ENCODE assay signal across 9 cellular contexts in the genomic region with DNA sequence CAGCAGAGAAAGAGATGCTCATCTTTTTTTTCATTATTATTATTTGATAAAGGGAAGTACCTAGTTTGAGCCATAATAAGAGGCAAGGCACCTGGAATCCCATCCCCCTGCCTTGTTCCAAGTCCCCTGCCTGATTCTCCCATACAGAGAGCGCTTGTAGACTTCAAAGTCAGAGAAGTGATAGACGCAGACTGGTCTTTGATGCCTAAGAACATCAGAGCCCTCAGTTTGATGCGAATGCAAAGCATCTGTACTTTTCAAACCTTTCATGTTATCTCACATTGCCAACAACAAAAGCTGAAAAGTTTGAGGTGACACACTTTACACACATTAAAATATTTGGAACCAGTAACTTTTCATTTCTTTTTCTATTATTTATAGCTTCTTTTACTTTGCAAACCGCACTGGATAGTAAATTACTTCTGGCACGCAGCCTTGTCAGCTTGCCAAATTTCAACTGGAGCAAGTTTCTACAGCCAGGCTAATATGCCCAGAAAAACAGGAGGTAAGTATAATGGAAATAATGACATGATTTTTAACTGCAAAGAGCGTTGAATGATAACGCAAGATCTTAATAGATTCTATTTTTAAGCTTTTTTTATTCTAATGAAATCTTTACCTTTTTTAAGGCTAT. TPM values are rescaled to one million over a fixed set of nuclear protein-coding genes. Genes with fewer than 3 reads are reported as not detected.
DNase-seq lines count a peak whose midpoint lies in the region; ATAC-seq, FAIRE-seq and TF ChIP-seq lines count a peak whose summit lies in the region.
"Had no signal": no experiment of that assay in that cellular context is flagged by ENCODE, and none has a peak within 500 bp of the region (broad histone marks: within the 10 kb centered on the region; RNA-seq: fewer than 3 reads in every experiment).

No MANE protein-coding gene starts in this region.

- no peaks in the 10 kb centered on the region for H3K9me2 ChIP-seq in GM23248 (ENCODE audit: insufficient read depth)
- no peaks in the 10 kb centered on the region for H3K9me2 ChIP-seq in GM23338 (ENCODE audit: insufficient read depth)

- H3K27me3 ChIP-seq in A673 (replicated peaks; ENCODE audit: insufficient read depth, low read depth, low read length, poor library complexity) (no peaks in the 10 kb centered on the region), GM23248 (replicated peaks; ENCODE audit: insufficient read depth) (no peaks in the 10 kb centered on the region), GM23338 (ENCODE audit: insufficient read depth) (no peaks in the 10 kb centered on the region)

- POLR2A ChIA-PET in A673 (lab: Charles Lee; ENCODE audit: low non-redundant PET), result no interaction called here
- POLR2A ChIA-PET in activated CD4-positive, alpha-beta T cell treated with anti-CD3 and anti-CD28 coated beads, Interleukin-2, amount 10 ng/mL, durations not matched to agents 7 days and 5 days (lab: Charles Lee), result no interaction called here

- intact Hi-C loops in A673 (cut with micrococcal nuclease; ENCODE audit: unreplicated experiment), result no loop called here

- H3K79me2 ChIP-seq in GM23248 (ENCODE audit: insufficient read depth) (no peaks in the 10 kb centered on the region), GM23338 (replicated peaks; ENCODE audit: insufficient read depth) (no peaks in the 10 kb centered on the region)

- H3K4me3 Mint-ChIP-seq in activated naive CD8-positive, alpha-beta T cell treated with anti-CD3 and anti-CD28 coated beads for 36 hours, result peak overlapping the region; percentile 11
- no peak overlapping the region for H3K4me3 Mint-ChIP-seq in activated CD4-positive, alpha-beta T cell treated with anti-CD3 and anti-CD28 coated beads, Interleukin-2, amount 10 ng/mL, durations not matched to agents 7 days and 5 days
- no peak overlapping the region for H3K4me3 Mint-ChIP-seq in GM23338
- H3K4me3 Mint-ChIP-seq: activated T-cell treated with anti-CD3 and anti-CD28 coated beads, Interleukin-2, amount 50 U/mL, for 24 hours had no signal

- H3F3A ChIP-seq in GM23248 (ENCODE audit: insufficient read depth) (no peaks in the 10 kb centered on the region; the same call in none of the 2 replicates), GM23338 (replicated peaks; ENCODE audit: low read depth) (peaks cover 5% of the 10 kb centered on the region; the same call in 1 of the 2 replicates)

- 3 to 6% methylated on average over 7 of the region's 7 CpGs for WGBS in GM23248 (ENCODE audit: low coverage in 1 of 2, low lambda C conversion rate in 2 of 2, missing lambda C conversion rate in 2 of 2), 2 experiments

- peak overlapping the region; percentile 63 for H3K27ac Mint-ChIP-seq in activated naive CD8-positive, alpha-beta T cell treated with anti-CD3 and anti-CD28 coated beads for 36 hours
- H3K27ac Mint-ChIP-seq in activated CD4-positive, alpha-beta T cell treated with anti-CD3 and anti-CD28 coated beads, Interleukin-2, amount 10 ng/mL, durations not matched to agents 7 days and 5 days, result no peak overlapping the region
- H3K27ac Mint-ChIP-seq in GM23338, result no peak overlapping the region
- H3K27ac Mint-ChIP-seq: activated T-cell treated with anti-CD3 and anti-CD28 coated beads, Interleukin-2, amount 50 U/mL, for 24 hours had no signal

- in situ Hi-C loops in GM23248 (cut with MboI), result no loop called here

- H3K4me2 ChIP-seq in GM23248 (ENCODE audit: unreplicated experiment) (no peak overlapping the region), GM23338 (no peak overlapping the region)

- BruUV-seq in A673 (replicated peaks; lab: Mats Ljungman, UMichigan), result no TSS peak

- FAIRE-seq in GM12892 (lab: Jason Lieb, UNC), result no peak

- H3K9ac ChIP-seq in GM23248, result no peak overlapping the region

- peak; percentile 5 for DNase-seq in A673 (ENCODE audit: low spot score)
- peak; percentile 51 for DNase-seq in GM23248
- peak; percentile 13 for DNase-seq in activated naive CD8-positive, alpha-beta T cell treated with anti-CD3 and anti-CD28 coated beads for 36 hours
- peak; percentile 71 for DNase-seq in iris pigment epithelial cell (ENCODE audit: low read depth)
- DNase-seq in activated CD4-positive, alpha-beta T cell treated with anti-CD3 and anti-CD28 coated beads, Interleukin-2, amount 10 ng/mL, durations not matched to agents 7 days and 5 days, result no peak
- no peak for DNase-seq in GM23338 (ENCODE audit: low spot score)
- DNase-seq in GM12892 (ENCODE audit: insufficient read length), result no peak
- DNase-seq: activated T-cell treated with anti-CD3 and anti-CD28 coated beads, Interleukin-2, amount 50 U/mL, for 24 hours had no signal

- H3K4me1 Mint-ChIP-seq in activated naive CD8-positive, alpha-beta T cell treated with anti-CD3 and anti-CD28 coated beads for 36 hours, result peaks cover 27% of the 10 kb centered on the region
- H3K4me1 Mint-ChIP-seq in activated CD4-positive, alpha-beta T cell treated with anti-CD3 and anti-CD28 coated beads, Interleukin-2, amount 10 ng/mL, durations not matched to agents 7 days and 5 days, result peaks cover 13% of the 10 kb centered on the region
- no peaks in the 10 kb centered on the region; the same call in 1 of the 3 replicates for H3K4me1 Mint-ChIP-seq in GM23338

- TF ChIP-seq CTCF in A673 (conservative IDR thresholded peaks at IDR 0.05; ENCODE audit: low read depth, low read length) (no peak), GM23338 (conservative IDR thresholded peaks at IDR 0.05; ENCODE audit: low read depth in 2 of 2) (no peak)

- no peaks in the 10 kb centered on the region for H3K9me3 Mint-ChIP-seq in activated naive CD8-positive, alpha-beta T cell treated with anti-CD3 and anti-CD28 coated beads for 36 hours
- H3K9me3 Mint-ChIP-seq in activated CD4-positive, alpha-beta T cell treated with anti-CD3 and anti-CD28 coated beads, Interleukin-2, amount 10 ng/mL, durations not matched to agents 7 days and 5 days, result no peaks in the 10 kb centered on the region
- H3K9me3 Mint-ChIP-seq in GM23338, result no peaks in the 10 kb centered on the region
- H3K9me3 Mint-ChIP-seq: activated T-cell treated with anti-CD3 and anti-CD28 coated beads, Interleukin-2, amount 50 U/mL, for 24 hours had no signal

- H3K4me1 ChIP-seq in A673 (ENCODE audit: insufficient read depth, low read length, poor library complexity, severe bottlenecking), result peaks cover 7% of the 10 kb centered on the region
- H3K4me1 ChIP-seq in GM23248 (ENCODE audit: insufficient read depth), result peaks cover 4% of the 10 kb centered on the region
- 0 out of 2 replicates have a peak, but pooled peaks cover 1% of the 10 kb centered on the region for H3K4me1 ChIP-seq in GM23338 (ENCODE audit: insufficient read depth)

- H3K9me3 ChIP-seq in A673 (ENCODE audit: low read depth, low read length, poor library complexity, severe bottlenecking), result no peaks in the 10 kb centered on the region
- H3K9me3 ChIP-seq in GM23248 (ENCODE audit: low read depth), result no peaks in the 10 kb centered on the region

- H2AFZ ChIP-seq in GM23248 (peak overlapping the region; percentile 9; the same call in 1 of the 2 replicates), GM23338 (no peak overlapping the region)

- H4K20me1 ChIP-seq in GM23248 (ENCODE audit: insufficient read depth), result no peaks in the 10 kb centered on the region
- no peaks in the 10 kb centered on the region for H4K20me1 ChIP-seq in GM23338 (replicated peaks; ENCODE audit: insufficient read depth)

- H3K4me3 ChIP-seq in A673 (ENCODE audit: low read depth, low read length, poor library complexity, severe bottlenecking) (no peak overlapping the region), GM23248 (no peak overlapping the region), GM23338 (no peak overlapping the region)

- H3K36me3 ChIP-seq in A673 (ENCODE audit: insufficient read depth, low read length, poor library complexity, severe bottlenecking), result no peaks in the 10 kb centered on the region
- no peaks in the 10 kb centered on the region for H3K36me3 ChIP-seq in GM23248 (ENCODE audit: low read depth)
- H3K36me3 ChIP-seq in GM23338 (ENCODE audit: insufficient read depth), result no peaks in the 10 kb centered on the region

- ATAC-seq in GM23338 (no peak), GM19452 (IDR thresholded peaks at IDR 0.05; ENCODE audit: unreplicated experiment) (no peak)

- no peak overlapping the region for H3K27ac ChIP-seq in A673 (ENCODE audit: low read depth, low read length, poor library complexity, severe bottlenecking)
- no peak overlapping the region for H3K27ac ChIP-seq in GM23248
- H3K27ac ChIP-seq in GM23338 (ENCODE audit: low read depth), result no peak overlapping the region

- TF ChIP-seq POLR2A in GM12892 (IDR thresholded peaks at IDR 0.05; ENCODE audit: low read depth, low read length), result no peak

- peaks cover 21% of the 10 kb centered on the region for H3K27me3 Mint-ChIP-seq in activated naive CD8-positive, alpha-beta T cell treated with anti-CD3 and anti-CD28 coated beads for 36 hours
- H3K27me3 Mint-ChIP-seq in activated CD4-positive, alpha-beta T cell treated with anti-CD3 and anti-CD28 coated beads, Interleukin-2, amount 10 ng/mL, durations not matched to agents 7 days and 5 days, result peaks cover 19% of the 10 kb centered on the region
- H3K27me3 Mint-ChIP-seq in GM23338 (ENCODE audit: insufficient read depth, low read depth, poor library complexity), result peaks cover 3% of the 10 kb centered on the region

- CTCF ChIA-PET in A673 (lab: Charles Lee), result no interaction called here
- CTCF ChIA-PET in activated CD4-positive, alpha-beta T cell treated with anti-CD3 and anti-CD28 coated beads, Interleukin-2, amount 10 ng/mL, durations not matched to agents 7 days and 5 days (lab: Charles Lee), result interaction anchor here (0.6 kb wide), 2 partner anchors 20 to 1843 kb away, joined by 3 read pairs; no protein-coding TSS in a partner anchor

- no peaks in the 10 kb centered on the region for H3K36me3 Mint-ChIP-seq in activated naive CD8-positive, alpha-beta T cell treated with anti-CD3 and anti-CD28 coated beads for 36 hours
- H3K36me3 Mint-ChIP-seq in activated CD4-positive, alpha-beta T cell treated with anti-CD3 and anti-CD28 coated beads, Interleukin-2, amount 10 ng/mL, durations not matched to agents 7 days and 5 days (ENCODE audit: low read depth), result no peaks in the 10 kb centered on the region
- no peaks in the 10 kb centered on the region for H3K36me3 Mint-ChIP-seq in GM23338 (ENCODE audit: low read depth)

RNA-seq across cellular contexts. Expression of gene UTP6, which starts 6.0 kb away (rescaled TPM):
- 57.3 and 64.4 TPM in 2 replicates for total RNA-seq in A673 (2021)
- 50.3 and 55.3 TPM in 2 replicates for total RNA-seq in GM23248 (2014; rRNA removed; shearing (Covaris generic))
- polyA plus RNA-seq in GM23248 (2016; fragmentation: Nextera tagmentation; extraction: Ambion mirVana) (76.5 and 79.6 TPM in 2 replicates), GM23338 (2016; fragmentation: Nextera tagmentation; extraction: Ambion mirVana) (88.6 and 111 TPM in 2 replicates)
- total RNA-seq in activated naive CD8-positive, alpha-beta T cell treated with anti-CD3 and anti-CD28 coated beads for 36 hours, result 100 to 1,000 TPM; 167 to 171 TPM
- 10 to 100 TPM; 67.9 to 73.7 TPM for total RNA-seq in activated CD4-positive, alpha-beta T cell treated with anti-CD3 and anti-CD28 coated beads, Interleukin-2, amount 10 ng/mL, durations not matched to agents 7 days and 5 days
- 50.8 and 72.7 TPM in 2 replicates for total RNA-seq in GM23338 (2014; rRNA removed; shearing (Covaris generic))
- polyA plus RNA-seq in GM12892 (2012; ENCODE audit: missing spikeins), result 77.3 TPM

RNA-seq across cellular contexts. Expression of gene SUZ12, which starts 29.3 kb away (rescaled TPM):
- 29.9 and 31.5 TPM in 2 replicates for total RNA-seq in A673 (2021)
- total RNA-seq in GM23248 (2014; rRNA removed; shearing (Covaris generic)), result 12.4 and 12.9 TPM in 2 replicates
- polyA plus RNA-seq in GM23248 (2016; fragmentation: Nextera tagmentation; extraction: Ambion mirVana) (6.8 and 7.1 TPM in 2 replicates), GM23338 (2016; fragmentation: Nextera tagmentation; extraction: Ambion mirVana) (20.2 and 22.3 TPM in 2 replicates)
- total RNA-seq in activated naive CD8-positive, alpha-beta T cell treated with anti-CD3 and anti-CD28 coated beads for 36 hours, result 10 to 100 TPM; 79.1 to 85.0 TPM
- total RNA-seq in activated CD4-positive, alpha-beta T cell treated with anti-CD3 and anti-CD28 coated beads, Interleukin-2, amount 10 ng/mL, durations not matched to agents 7 days and 5 days, result 10 to 100 TPM; 58.2 to 69.5 TPM
- 39.8 and 44.4 TPM in 2 replicates for total RNA-seq in GM23338 (2014; rRNA removed; shearing (Covaris generic))
- 48.2 TPM for polyA plus RNA-seq in GM12892 (2012; ENCODE audit: missing spikeins)

RNA-seq across cellular contexts. Expression of gene COPRS, which starts 48.4 kb away (rescaled TPM):
- total RNA-seq in A673 (2021), result 33.3 and 34.4 TPM in 2 replicates
- total RNA-seq in GM23248 (2014; rRNA removed; shearing (Covaris generic)), result 105 and 110 TPM in 2 replicates
- polyA plus RNA-seq in GM23248 (2016; fragmentation: Nextera tagmentation; extraction: Ambion mirVana) (113 and 114 TPM in 2 replicates), GM23338 (2016; fragmentation: Nextera tagmentation; extraction: Ambion mirVana) (62.6 and 63.9 TPM in 2 replicates)
- 10 to 100 TPM; 68.3 to 69.8 TPM for total RNA-seq in activated naive CD8-positive, alpha-beta T cell treated with anti-CD3 and anti-CD28 coated beads for 36 hours
- total RNA-seq in activated CD4-positive, alpha-beta T cell treated with anti-CD3 and anti-CD28 coated beads, Interleukin-2, amount 10 ng/mL, durations not matched to agents 7 days and 5 days, result 10 to 100 TPM; 15.7 to 16.9 TPM
- 50.9 and 51.5 TPM in 2 replicates for total RNA-seq in GM23338 (2014; rRNA removed; shearing (Covaris generic))
- polyA plus RNA-seq in GM12892 (2012; ENCODE audit: missing spikeins), result 35.6 TPM

Comparison
In these comparisons a context has a peak if more than half of its experiments do, and no peak if none do; other contexts are left out.
1. DNase-seq: peak in A673 (single experiment), GM23248 (single experiment), activated naive CD8-positive, alpha-beta T cell treated with anti-CD3 and anti-CD28 coated beads for 36 hours (single experiment) and iris pigment epithelial cell (single experiment); none in activated CD4-positive, alpha-beta T cell treated with anti-CD3 and anti-CD28 coated beads, Interleukin-2, amount 10 ng/mL, durations not matched to agents 7 days and 5 days (single experiment), GM23338 (single experiment) and GM12892 (single experiment).